15 cellular contexts compared by ENCODE assay signal in the genomic region with DNA sequence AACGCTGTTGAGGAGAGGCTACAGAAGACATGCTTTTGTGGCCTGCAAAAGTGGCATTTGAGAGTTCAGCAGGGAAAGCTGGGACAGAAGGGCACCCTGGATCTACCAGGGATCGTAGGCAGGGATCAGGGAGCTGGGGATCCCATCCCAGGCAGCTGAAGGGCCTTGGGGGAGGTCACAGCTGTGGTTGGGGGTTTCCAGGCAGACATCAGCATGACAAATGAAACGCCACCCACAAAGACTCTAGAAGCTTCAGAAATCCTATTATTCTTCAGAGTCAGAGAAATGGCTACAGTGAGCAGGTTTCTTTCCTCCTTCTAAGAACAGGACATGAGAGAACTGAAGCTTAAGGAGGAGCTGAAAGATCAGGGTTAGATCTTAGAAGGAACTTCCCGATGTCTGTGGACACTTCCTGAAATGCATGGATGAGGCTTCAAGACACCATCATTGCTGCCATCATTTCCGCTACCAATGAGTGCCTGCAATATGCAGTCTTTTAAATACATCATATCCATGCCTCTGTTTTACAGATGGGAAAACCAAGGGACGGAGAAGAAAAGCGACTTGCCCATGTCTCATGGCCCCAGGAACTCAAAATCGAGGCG.
DNase-seq lines count a peak whose midpoint lies in the region; ATAC-seq, FAIRE-seq and TF ChIP-seq lines count a peak whose summit lies in the region.
"Had no signal": no experiment of that assay in that cellular context is flagged by ENCODE, and none has a peak within 500 bp of the region (broad histone marks: within the 10 kb centered on the region; RNA-seq: fewer than 3 reads in every experiment).

No MANE protein-coding gene starts in this region.

- 79% methylated on average over 9 of the region's 9 CpGs for WGBS in K562 (ENCODE audit: insufficient coverage, low coverage, missing lambda C conversion rate)
- WGBS in esophagus muscularis mucosa, result 92% methylated on average over 9 of the region's 9 CpGs

- H3K4me1 ChIP-seq in HUES48 (ENCODE audit: control insufficient read depth, insufficient read depth, low read length) (peaks cover 34% of the 10 kb centered on the region), K562 (replicated peaks in 1 of 2; ENCODE audit: control insufficient read depth in 2 of 2, insufficient read depth in 2 of 2, low read length in 2 of 2) (peaks cover 23 to 29% of the 10 kb centered on the region in 2 experiments), esophagus muscularis mucosa (peaks cover 0 to 3% (median 0%) of the 10 kb centered on the region in 4 donors)
- H3K4me1 ChIP-seq: ascending aorta had no signal

- TF ChIP-seq POLR2A in K562 (conservative IDR thresholded peaks at IDR 0.05) (no peak), esophagus muscularis mucosa (IDR thresholded peaks at IDR 0.05; ENCODE audit: low read depth) (no peak)

- H2AFZ ChIP-seq in K562 (ENCODE audit: low read depth, low read length) (no peak overlapping the region), neural cell (ENCODE audit: low read depth, low read length) (no peak overlapping the region)

- H4K20me1 ChIP-seq in K562 (replicated peaks; ENCODE audit: control insufficient read depth, insufficient read depth, low read length) (0 out of 2 replicates have a peak, but pooled peaks cover 6% of the 10 kb centered on the region), neural cell (ENCODE audit: insufficient read depth) (no peaks in the 10 kb centered on the region)

- POLR2A ChIA-PET in K562 (lab: Yijun Ruan, JAX), result interaction anchor here (0.6 to 1.4 kb wide), 2 partner anchors 11 to 27 kb away, joined by 3 to 8 read pairs; no protein-coding TSS in a partner anchor
- POLR2A ChIA-PET in CD4-positive, alpha-beta T cell (lab: Charles Lee), result no interaction called here

- peak; percentile 6 for FAIRE-seq in K562 (lab: Jason Lieb, UNC)
- FAIRE-seq: D721Med, HepG2 had no signal

- no TSS peak for BruUV-seq in K562 (replicated peaks; lab: Mats Ljungman, UMichigan)

- H3K36me3 ChIP-seq in HUES48 (ENCODE audit: control insufficient read depth, insufficient read depth, low read length), result peaks cover 19% of the 10 kb centered on the region
- H3K36me3 ChIP-seq in K562 (ENCODE audit: control insufficient read depth, insufficient read depth, low read length), result peaks cover 33% of the 10 kb centered on the region; the same call in 2 of the 3 replicates
- no peaks in the 10 kb centered on the region for H3K36me3 ChIP-seq in neural cell (ENCODE audit: insufficient read depth, low read length)
- H3K36me3 ChIP-seq in esophagus muscularis mucosa, result peaks cover 20 to 34% (median 30%) of the 10 kb centered on the region in 4 donors

- intact Hi-C loops in K562 (cut with micrococcal nuclease), result loop anchor here (5.0 kb wide), 1 partner anchor 215 kb away; no protein-coding TSS in a partner anchor
- intact Hi-C loops in esophagus muscularis mucosa (cut with DNase I), result no loop called here
- intact Hi-C loops in CD4-positive, alpha-beta T cell (cut with DNase I, micrococcal nuclease), result no loop called here

- H3K27ac ChIP-seq in HUES48 (ENCODE audit: low read depth, low read length), result peak overlapping the region; percentile 84
- H3K27ac ChIP-seq in K562 (ENCODE audit: extremely low read depth, low read depth, low read length), result no peak overlapping the region
- H3K27ac ChIP-seq in neural cell (ENCODE audit: low read length), result peak overlapping the region; percentile 48
- H3K27ac ChIP-seq in esophagus muscularis mucosa (replicated peaks in 1 of 4), result no peak overlapping the region
- H3K27ac ChIP-seq in CD4-positive, alpha-beta T cell (ENCODE audit: low read depth, low read length), result no peak overlapping the region
- H3K27ac ChIP-seq: ascending aorta, esophagus squamous epithelium, heart right ventricle had no signal

- no peak for ATAC-seq in K562
- ATAC-seq in CD4-positive, alpha-beta T cell (ENCODE audit: poor library complexity), result no peak
- ATAC-seq: heart right ventricle, HepG2 had no signal

- no peak for TF ChIP-seq CTCF in K562 (IDR thresholded peaks at IDR 0.05 in 2 of 3, conservative IDR thresholded peaks at IDR 0.05 in 1 of 3; ENCODE audit: insufficient read depth in 2 of 3, low read depth in 1 of 3, low read length in 3 of 3)
- no peak for TF ChIP-seq CTCF in neural cell (IDR thresholded peaks at IDR 0.05; ENCODE audit: poor library complexity, severe bottlenecking)
- no peak for TF ChIP-seq CTCF in esophagus muscularis mucosa (IDR thresholded peaks at IDR 0.05)
- no peak for TF ChIP-seq CTCF in CD4-positive, alpha-beta T cell (IDR thresholded peaks at IDR 0.05)

- no peaks in the 10 kb centered on the region for H3F3A ChIP-seq in neural cell (ENCODE audit: insufficient read depth, low read length, poor library complexity, severe bottlenecking)

- H3K4me3 ChIP-seq in HUES48 (ENCODE audit: low read depth, low read length), result no peak overlapping the region
- no peak overlapping the region for H3K4me3 ChIP-seq in K562
- no peak overlapping the region for H3K4me3 ChIP-seq in neural cell (ENCODE audit: low read length)
- H3K4me3 ChIP-seq in esophagus muscularis mucosa, result no peak overlapping the region
- H3K4me3 ChIP-seq: ascending aorta, esophagus squamous epithelium, heart right ventricle had no signal

- H3K9ac ChIP-seq in HUES48 (ENCODE audit: low read depth, low read length) (peak overlapping the region; percentile 7), K562 (ENCODE audit: insufficient read depth in 1 of 2, low read depth in 2 of 2, low read length in 2 of 2) (no peak overlapping the region), neural cell (ENCODE audit: low read length) (no peak overlapping the region)

- no peaks in the 10 kb centered on the region for H3K9me1 ChIP-seq in K562 (ENCODE audit: control insufficient read depth, insufficient read depth, low read length)

- CTCF ChIA-PET in K562 (lab: Yijun Ruan, JAX; ENCODE audit: low intra/inter-chr PET ratio), result no interaction called here
- CTCF ChIA-PET in CD4-positive, alpha-beta T cell (lab: Charles Lee), result no interaction called here

- DNase-seq in NCI-H82 (lab: John Stamatoyannopoulos, UW) (peak; percentile 12), NCI-H82 treated with DMSO at 0.1 percent for 48 hours (lab: John Stamatoyannopoulos, UW; ENCODE audit: unreplicated experiment) (no peak), K562 (ENCODE audit: extremely low read depth in 1 of 4, low spot score in 3 of 4) (no peak), esophagus muscularis mucosa (ENCODE audit: extremely low spot score) (no peak)
- no peak for DNase-seq in stimulated activated CD4-positive, alpha-beta T cell treated with anti-CD3 and anti-CD28 coated beads, Interleukin-2, amount 100 ng/mL, for 48 hours
- no peak for DNase-seq in CD4-positive, alpha-beta T cell
- DNase-seq: esophagus squamous epithelium, heart right ventricle, NCI-H1105 had no signal

- no peaks in the 10 kb centered on the region for H3K9me3 ChIP-seq in HUES48 (ENCODE audit: control insufficient read depth, insufficient read depth, low read length)
- no peaks in the 10 kb centered on the region for H3K9me3 ChIP-seq in K562 (replicated peaks; ENCODE audit: control insufficient read depth, insufficient read depth, low read depth, low read length)
- no peaks in the 10 kb centered on the region for H3K9me3 ChIP-seq in neural cell (ENCODE audit: low read length)
- H3K9me3 ChIP-seq in esophagus muscularis mucosa, result no peaks in the 10 kb centered on the region
- H3K9me3 ChIP-seq in CD4-positive, alpha-beta T cell (ENCODE audit: control insufficient read depth, low read length), result no peaks in the 10 kb centered on the region
- H3K9me3 ChIP-seq: ascending aorta, esophagus squamous epithelium, heart right ventricle had no signal

- H3K9me2 ChIP-seq in neural cell (ENCODE audit: insufficient read depth, low read length), result no peaks in the 10 kb centered on the region

- no peak overlapping the region for H3K27ac Mint-ChIP-seq in CD4-positive, alpha-beta T cell

- H3K79me2 ChIP-seq in K562 (ENCODE audit: control insufficient read depth, insufficient read depth, low read length) (no peaks in the 10 kb centered on the region), neural cell (replicated peaks; ENCODE audit: insufficient read depth, low read length) (no peaks in the 10 kb centered on the region)

- no peak for TF ChIP-seq RAD21 in K562 (CRISPR knock-in tag; conservative IDR thresholded peaks at IDR 0.05 in 1 of 2, IDR thresholded peaks at IDR 0.05 in 1 of 2)
- no peak for TF ChIP-seq RAD21 in neural cell (conservative IDR thresholded peaks at IDR 0.05)

- no peaks in the 10 kb centered on the region for H3K9me3 Mint-ChIP-seq in CD4-positive, alpha-beta T cell
- H3K9me3 Mint-ChIP-seq: neural crest cell had no signal

- in situ Hi-C loops in K562 (cut with MboI), result no loop called here

- H3K27me3 ChIP-seq in HUES48 (ENCODE audit: control insufficient read depth, insufficient read depth, low read length) (no peaks in the 10 kb centered on the region), K562 (ENCODE audit: control insufficient read depth in 2 of 2, insufficient read depth in 2 of 2, low read length in 2 of 2) (no peaks in the 10 kb centered on the region), neural cell (ENCODE audit: insufficient read depth, low read depth, low read length) (no peaks in the 10 kb centered on the region), esophagus muscularis mucosa (no peaks in the 10 kb centered on the region)
- no peaks in the 10 kb centered on the region for H3K27me3 ChIP-seq in CD4-positive, alpha-beta T cell (ENCODE audit: control insufficient read depth, insufficient read depth, low read length)
- H3K27me3 ChIP-seq: ascending aorta, esophagus squamous epithelium, heart right ventricle had no signal

- peaks cover 50% of the 10 kb centered on the region for H3K36me3 Mint-ChIP-seq in CD4-positive, alpha-beta T cell (ENCODE audit: low read depth)

- no peak overlapping the region for H3K4me3 Mint-ChIP-seq in CD4-positive, alpha-beta T cell
- H3K4me3 Mint-ChIP-seq: neural crest cell had no signal

- no peak for TF ChIP-seq EP300 in K562 (IDR thresholded peaks at IDR 0.05; ENCODE audit: low read length)
- TF ChIP-seq EP300 in neural cell (conservative IDR thresholded peaks at IDR 0.05; ENCODE audit: poor library complexity, severe bottlenecking), result no peak
- no peak for TF ChIP-seq EP300 in esophagus muscularis mucosa (IDR thresholded peaks at IDR 0.05)

- no peak overlapping the region for H3K4me2 ChIP-seq in K562 (ENCODE audit: insufficient read depth, low read length)
- H3K4me2 ChIP-seq in neural cell (ENCODE audit: low read length), result no peak overlapping the region

- H3K4me1 Mint-ChIP-seq in CD4-positive, alpha-beta T cell (ENCODE audit: low read depth), result peaks cover 3% of the 10 kb centered on the region

- H3K27me3 Mint-ChIP-seq in CD4-positive, alpha-beta T cell, result no peaks in the 10 kb centered on the region

TF ChIP-seq in K562, 482 proteins besides CTCF, POLR2A, EP300 and RAD21 (continues in another document):
- TF ChIP-seq FOXK1 (CRISPR knock-in tag; IDR thresholded peaks at IDR 0.05; ENCODE audit: borderline replicate concordance) (no peak), SMAD3 (CRISPR knock-in tag; conservative IDR thresholded peaks at IDR 0.05) (no peak)

TF ChIP-seq in neural cell, 6 proteins besides CTCF, POLR2A, EP300 and RAD21 (continues in another document):
- TF ChIP-seq TAF1 (IDR thresholded peaks at IDR 0.05; ENCODE audit: low read depth), result no peak
- no peak for TF ChIP-seq POLR2AphosphoS5 (IDR thresholded peaks at IDR 0.05)
- no peak for TF ChIP-seq MXI1 (conservative IDR thresholded peaks at IDR 0.05; ENCODE audit: poor library complexity, severe bottlenecking)
- no peak for TF ChIP-seq SMC3 (conservative IDR thresholded peaks at IDR 0.05; ENCODE audit: poor library complexity)

Comparison
In these comparisons a context has a peak if more than half of its experiments do, and no peak if none do; other contexts are left out.
1. H3K27ac ChIP-seq: peak in HUES48 (single experiment) and neural cell (single experiment); none in K562 (single experiment), esophagus muscularis mucosa (0 of 4) and CD4-positive, alpha-beta T cell (single experiment).